9 cellular contexts compared by ENCODE assay signal in the genomic region with DNA sequence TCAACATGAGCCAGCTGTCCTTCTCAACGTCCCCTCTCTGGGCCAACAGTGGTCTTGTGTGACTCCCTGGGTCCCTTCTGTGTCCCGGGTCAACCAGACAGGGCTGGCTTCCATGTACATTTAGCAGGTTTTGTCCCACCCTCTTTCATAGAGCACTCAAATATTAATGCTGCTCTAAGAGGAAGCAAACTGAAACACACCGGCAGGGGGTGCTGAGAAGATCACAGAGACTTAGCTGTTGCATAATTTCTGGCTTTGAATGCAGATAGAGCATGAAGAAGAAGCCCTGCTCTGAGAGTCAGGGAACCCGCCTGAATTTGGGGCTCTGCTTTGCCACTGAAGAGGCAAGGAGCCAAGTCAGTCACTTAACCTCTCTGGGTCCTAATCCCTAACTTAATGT.
DNase-seq lines count a peak whose midpoint lies in the region; TF ChIP-seq lines count a peak whose summit lies in the region.
"Had no signal": no experiment of that assay in that cellular context is flagged by ENCODE, and none has a peak within 500 bp of the region (broad histone marks: within the 10 kb centered on the region; RNA-seq: fewer than 3 reads in every experiment).

No MANE protein-coding gene starts in this region.

- no peaks in the 10 kb centered on the region for H3K9me3 ChIP-seq in GM23248 (ENCODE audit: low read depth)
- no peaks in the 10 kb centered on the region for H3K9me3 ChIP-seq in OCI-LY1 (ENCODE audit: low read length)

- H3K36me3 ChIP-seq in GM23248 (ENCODE audit: low read depth): no peaks in the 10 kb centered on the region
- H3K36me3 ChIP-seq in OCI-LY1 (ENCODE audit: insufficient read depth, low read length): no peaks in the 10 kb centered on the region

- in situ Hi-C loops in GM23248 (cut with MboI): no loop called here

- H3K4me1 ChIP-seq in GM23248 (ENCODE audit: insufficient read depth) (no peaks in the 10 kb centered on the region), OCI-LY1 (ENCODE audit: insufficient read depth, low read length, severe bottlenecking) (no peaks in the 10 kb centered on the region)

- H3K27ac ChIP-seq in GM23248 (no peak overlapping the region), OCI-LY1 (ENCODE audit: low read depth, low read length, poor library complexity, severe bottlenecking) (no peak overlapping the region), dorsolateral prefrontal cortex (no peak overlapping the region)
- H3K27ac ChIP-seq: KMS-11 had no signal

- peak; percentile 44 for DNase-seq in COLO829 (ENCODE audit: low spot score)
- peak; percentile 47 for DNase-seq in GM23248
- DNase-seq in fibroblast of villous mesenchyme (ENCODE audit: low read depth): peak; percentile 5
- DNase-seq in OCI-M2 (lab: John Stamatoyannopoulos, UW; ENCODE audit: unreplicated experiment): no peak
- DNase-seq in dorsolateral prefrontal cortex: no peak
- DNase-seq in superior temporal gyrus (ENCODE audit: extremely low spot score): no peak
- DNase-seq in NCI-H774 (lab: John Stamatoyannopoulos, UW): no peak

- intact Hi-C loops in dorsolateral prefrontal cortex (cut with DNase I): no loop called here

- no peak overlapping the region for H2AFZ ChIP-seq in GM23248
- no peak overlapping the region for H2AFZ ChIP-seq in OCI-LY1 (ENCODE audit: low read length)

- H3K9me2 ChIP-seq in GM23248 (ENCODE audit: insufficient read depth) (no peaks in the 10 kb centered on the region), OCI-LY1 (ENCODE audit: low read depth, low read length) (no peaks in the 10 kb centered on the region)

- WGBS in GM23248 (ENCODE audit: low coverage in 1 of 2, low lambda C conversion rate in 2 of 2, missing lambda C conversion rate in 2 of 2), 2 experiments: 14 to 19% methylated on average over 4 of the region's 4 CpGs

- TF ChIP-seq CTCF in OCI-LY1 (IDR thresholded peaks at IDR 0.05; ENCODE audit: low read length): peak; percentile 60
- peak; percentile 27 for TF ChIP-seq CTCF in fibroblast of villous mesenchyme (IDR thresholded peaks at IDR 0.05; ENCODE audit: insufficient read depth, low read depth, low read length)
- TF ChIP-seq CTCF in dorsolateral prefrontal cortex (IDR thresholded peaks at IDR 0.05 in 54 of 56, conservative IDR thresholded peaks at IDR 0.05 in 2 of 56; ENCODE audit: low read depth in 1 of 56, partially characterized antibody in 56 of 56): peak in 17 of 56 donors; percentile 8 to 36 (median 17)

- H3K9ac ChIP-seq in GM23248: no peak overlapping the region
- no peak overlapping the region for H3K9ac ChIP-seq in OCI-LY1 (ENCODE audit: low read length)
- H3K9ac ChIP-seq: KMS-11 had no signal

- H3K27me3 ChIP-seq in GM23248 (replicated peaks; ENCODE audit: insufficient read depth) (no peaks in the 10 kb centered on the region), OCI-LY1 (ENCODE audit: insufficient read depth, low read length) (no peaks in the 10 kb centered on the region), dorsolateral prefrontal cortex (no peaks in the 10 kb centered on the region)

- H3F3A ChIP-seq in GM23248 (ENCODE audit: insufficient read depth) (no peaks in the 10 kb centered on the region), OCI-LY1 (ENCODE audit: insufficient read depth, low read length) (no peaks in the 10 kb centered on the region)

- no peak overlapping the region for H3K4me3 ChIP-seq in GM23248
- H3K4me3 ChIP-seq in OCI-LY1 (ENCODE audit: low read depth, low read length, poor library complexity, severe bottlenecking): no peak overlapping the region
- no peak overlapping the region for H3K4me3 ChIP-seq in fibroblast of villous mesenchyme (ENCODE audit: low read depth, low read length)
- H3K4me3 ChIP-seq in dorsolateral prefrontal cortex: no peak overlapping the region

- H3K4me2 ChIP-seq in GM23248 (ENCODE audit: unreplicated experiment): no peak overlapping the region
- H3K4me2 ChIP-seq in OCI-LY1 (ENCODE audit: low read length): no peak overlapping the region
- H3K4me2 ChIP-seq: KMS-11 had no signal

- H4K20me1 ChIP-seq in GM23248 (ENCODE audit: insufficient read depth) (no peaks in the 10 kb centered on the region), OCI-LY1 (ENCODE audit: insufficient read depth, low read length) (no peaks in the 10 kb centered on the region)

- H3K79me2 ChIP-seq in GM23248 (ENCODE audit: insufficient read depth) (no peaks in the 10 kb centered on the region), OCI-LY1 (ENCODE audit: insufficient read depth, low read length) (no peaks in the 10 kb centered on the region)

Comparison
In these comparisons a context has a peak if more than half of its experiments do, and no peak if none do; other contexts are left out.
1. DNase-seq: peak in COLO829 (single experiment), GM23248 (single experiment) and fibroblast of villous mesenchyme (single experiment); none in OCI-M2 (single experiment), dorsolateral prefrontal cortex (0 of 10), superior temporal gyrus (single experiment) and NCI-H774 (single experiment).